24 cellular contexts compared by ENCODE assay signal in the genomic region with DNA sequence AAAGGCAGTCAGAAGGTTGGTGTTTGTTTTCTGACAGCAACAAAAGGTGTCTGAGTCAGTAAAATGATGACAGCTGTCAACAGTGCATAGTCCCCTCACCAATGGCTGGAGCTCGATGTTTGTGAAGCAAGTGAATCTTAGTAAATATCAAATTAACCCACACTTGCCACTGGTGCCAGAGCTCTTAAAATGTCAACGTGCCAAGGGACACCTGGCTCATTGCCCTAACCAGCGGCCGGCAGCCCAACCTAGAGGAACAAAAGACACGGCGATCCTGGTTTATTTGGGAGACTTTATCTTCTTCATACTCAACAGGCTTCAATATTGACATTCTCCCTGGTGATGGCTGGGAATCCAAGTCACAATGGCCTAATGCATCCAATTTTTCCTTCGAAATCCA.
DNase-seq lines count a peak whose midpoint lies in the region; ATAC-seq and TF ChIP-seq lines count a peak whose summit lies in the region.
"Had no signal": no experiment of that assay in that cellular context is flagged by ENCODE, and none has a peak within 500 bp of the region (broad histone marks: within the 10 kb centered on the region; RNA-seq: fewer than 3 reads in every experiment).

No MANE protein-coding gene starts in this region.

- no peak overlapping the region for H3K4me3 ChIP-seq in right atrium auricular region
- H3K4me3 ChIP-seq in right cardiac atrium (ENCODE audit: low read length): no peak overlapping the region
- H3K4me3 ChIP-seq: breast epithelium, left lung, mucosa of descending colon, neural progenitor cell, psoas muscle, SJSA1, spleen, tibial nerve had no signal

- DNase-seq in Right ventricle myocardium inferior (ENCODE audit: missing footprints) (no peak), right atrium auricular region (ENCODE audit: low spot score) (no peak), NCI-H748 treated with DMSO at 0.1 percent for 48 hours (lab: John Stamatoyannopoulos, UW) (peak; percentile 65), right cardiac atrium (peak in 2 of 3 donors; percentile 59 to 72), occipital lobe (lab: John Stamatoyannopoulos, UW) (no peak), NCI-H2171 (lab: John Stamatoyannopoulos, UW) (no peak)
- DNase-seq: activated CD4-positive, alpha-beta T cell treated with anti-CD3 and anti-CD28 coated beads for 1 hour; activated T-cell treated with anti-CD3 and anti-CD28 coated beads, Interleukin-2, amount 50 U/mL, for 1 hour; GOT3; Karpas-422; left lung; mucosa of descending colon; psoas muscle; spleen; stimulated activated CD4-positive, alpha-beta T cell treated with anti-CD3 and anti-CD28 coated beads, Interleukin-4, amount 100 ng/mL, for 1 hour; stimulated activated naive CD4-positive, alpha-beta T cell treated with Interleukin-2 at 50 U/mL for 16 hours; T-helper 1 cell had no signal

- ATAC-seq in Right ventricle myocardium inferior (peak; percentile 64), right cardiac atrium (peak in 1 of 2 donors; percentile 45), GM21423 (IDR thresholded peaks at IDR 0.05; ENCODE audit: unreplicated experiment) (no peak)
- ATAC-seq: left lung, mucosa of descending colon, Panc1, psoas muscle had no signal

- H3K36me3 ChIP-seq in right atrium auricular region: no peaks in the 10 kb centered on the region
- H3K36me3 ChIP-seq: breast epithelium, left lung, neural progenitor cell, SJSA1, spleen, tibial nerve had no signal

- H3K27me3 ChIP-seq in right atrium auricular region (no peaks in the 10 kb centered on the region), right cardiac atrium (ENCODE audit: control insufficient read depth, insufficient read depth) (no peaks in the 10 kb centered on the region)
- H3K27me3 ChIP-seq: breast epithelium, left lung, neural progenitor cell, SJSA1, spleen, tibial nerve had no signal

- H3K4me1 ChIP-seq in right atrium auricular region: peaks cover 0 to 40% of the 10 kb centered on the region in 2 donors
- H3K4me1 ChIP-seq in right cardiac atrium (ENCODE audit: control insufficient read depth, insufficient read depth, low read length): peaks cover 13% of the 10 kb centered on the region
- H3K4me1 ChIP-seq: breast epithelium had no signal

- TF ChIP-seq CTCF in right atrium auricular region (IDR thresholded peaks at IDR 0.05): no peak

- intact Hi-C loops in Right ventricle myocardium inferior (cut with DNase I) (loop anchor here (2.0 to 10.0 kb wide), 2 partner anchors 143 to 509 kb away; a partner anchor contains a TSS), right cardiac atrium (cut with DNase I) (no loop called here)

- WGBS in right cardiac atrium: 62% methylated on average over 7 of the region's 7 CpGs

- H3K9me3 ChIP-seq in right atrium auricular region (no peaks in the 10 kb centered on the region), right cardiac atrium (ENCODE audit: control insufficient read depth, low read length) (no peaks in the 10 kb centered on the region)
- H3K9me3 ChIP-seq: breast epithelium, left lung, mucosa of descending colon, psoas muscle, SJSA1, spleen, tibial nerve had no signal

- peak overlapping the region in 1 of 2 donors; percentile 6 for H3K27ac ChIP-seq in right atrium auricular region
- peak overlapping the region; percentile 30 for H3K27ac ChIP-seq in right cardiac atrium (ENCODE audit: low read length)
- peak overlapping the region; percentile 54 for H3K27ac ChIP-seq in temporal lobe (ENCODE audit: low read depth, low read length)
- H3K27ac ChIP-seq: breast epithelium, left lung, neural progenitor cell, psoas muscle, SJSA1, spleen, tibial nerve had no signal

Comparison
In these comparisons a context has a peak if more than half of its experiments do, and no peak if none do; other contexts are left out.
1. DNase-seq: peak in NCI-H748 treated with DMSO at 0.1 percent for 48 hours (single experiment) and right cardiac atrium (2 of 3); none in Right ventricle myocardium inferior (single experiment), right atrium auricular region (single experiment), occipital lobe (single experiment) and NCI-H2171 (single experiment).